ENCODE assay signal across 24 cellular contexts in the genomic region with DNA sequence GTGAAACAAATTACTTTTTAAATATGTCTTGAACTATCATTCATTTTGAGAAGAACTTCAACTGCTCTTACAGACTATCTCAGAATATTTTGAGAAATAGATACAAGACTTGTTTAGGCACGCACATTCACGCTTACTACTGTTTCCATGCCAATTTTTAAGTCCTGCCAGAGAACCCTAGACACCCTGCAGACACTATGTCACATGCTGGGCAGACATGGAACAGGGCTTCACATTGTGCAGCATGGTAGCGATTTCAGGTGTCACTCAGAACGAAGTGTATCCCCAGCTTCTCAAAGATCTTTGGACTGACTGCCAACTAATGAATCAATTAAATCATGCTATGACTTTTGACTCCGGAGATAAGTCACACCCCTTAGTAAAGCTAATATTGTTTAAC.
"Had no signal": no experiment of that assay in that cellular context is flagged by ENCODE, and none has a peak within 500 bp of the region (broad histone marks: within the 10 kb centered on the region; RNA-seq: fewer than 3 reads in every experiment).

No MANE protein-coding gene starts in this region.

- H3K36me3 ChIP-seq: colonic mucosa, esophagus muscularis mucosa, gastroesophageal sphincter, heart left ventricle, left ventricle myocardium inferior, lower lobe of right lung had no signal

- H3K27ac ChIP-seq: colonic mucosa, esophagus muscularis mucosa, foreskin keratinocyte, gastroesophageal sphincter, heart left ventricle, hepatocyte, left ventricle myocardium inferior, lower lobe of right lung had no signal

- H3K27me3 ChIP-seq: colonic mucosa, esophagus muscularis mucosa, foreskin keratinocyte, gastroesophageal sphincter, heart left ventricle, hepatocyte had no signal

- ATAC-seq: effector memory CD8-positive, alpha-beta T cell; foreskin keratinocyte; gastroesophageal sphincter; left colon; left lobe of liver; lower lobe of right lung; mucosa of descending colon had no signal

- FAIRE-seq: endometrium, frontal cortex, kidney had no signal

- H3K9me3 ChIP-seq: colonic mucosa, esophagus muscularis mucosa, gastroesophageal sphincter, heart left ventricle, left ventricle myocardium inferior, lower lobe of right lung, mucosa of descending colon had no signal

- H3K4me1 ChIP-seq: colonic mucosa, esophagus muscularis mucosa, foreskin keratinocyte, gastroesophageal sphincter, heart left ventricle, left ventricle myocardium inferior, lower lobe of right lung had no signal

- DNase-seq: colonic mucosa; cortex of kidney; effector CD8-positive, alpha-beta T cell; effector memory CD8-positive, alpha-beta T cell; endodermal cell; hypothalamus; immature natural killer cell; islet precursor cell; kidney; kidney glomerular epithelial cell; left colon; left ventricle myocardium inferior; lower lobe of right lung; mesenchymal stem cell; mucosa of descending colon; naive B cell had no signal

- H3K4me3 ChIP-seq: colonic mucosa, esophagus muscularis mucosa, gastroesophageal sphincter, heart left ventricle, hepatocyte, left ventricle myocardium inferior, lower lobe of right lung, mucosa of descending colon had no signal
